ENCODE assay signal across 8 cellular contexts in genomic region chr2:218405365-218406208, GRCh38. TPM values are rescaled to one million over a fixed set of nuclear protein-coding genes. Genes with fewer than 3 reads are reported as not detected.
A peak's percentile ranks its signal among the peaks of the same experiment; 100 is the strongest.
DNase-seq lines count a peak whose midpoint lies in the region; ATAC-seq and TF ChIP-seq lines count a peak whose summit lies in the region.

No MANE protein-coding gene starts in this region.

- ATAC-seq in GM18519 (IDR thresholded peaks at IDR 0.05; ENCODE audit: low FRiP score, unreplicated experiment) (peak; percentile 14), HG02885 (IDR thresholded peaks at IDR 0.05; ENCODE audit: poor library complexity, unreplicated experiment) (peak; percentile 17)

- peak overlapping the region; percentile 91 for H3K27ac ChIP-seq in VCaP

- DNase-seq in foreskin melanocyte (peak; percentile 9), retina (peak; percentile 68), mesenteric fat pad (ENCODE audit: low spot score) (no peak), GM10266 (ENCODE audit: extremely low spot score) (no peak), H4 (ENCODE audit: low spot score) (no peak)

- TF ChIP-seq CTCF in VCaP (conservative IDR thresholded peaks at IDR 0.05) (no peak), GM10266 (IDR thresholded peaks at IDR 0.05; ENCODE audit: control insufficient read depth, insufficient read depth, low read depth, missing control alignments) (no peak)

RNA-seq across cellular contexts. Expression of gene CTDSP1, which starts 5.9 kb away (rescaled TPM):
- 123 TPM for total RNA-seq in mesenteric fat pad
- total RNA-seq in H4 (2014; rRNA removed; shearing (Covaris generic)), result 19.7 and 34.1 TPM in 2 replicates

RNA-seq across cellular contexts. Expression of gene VIL1, which starts 13.3 kb away (rescaled TPM):
- total RNA-seq in mesenteric fat pad, result 0.55 TPM
- total RNA-seq in H4 (2014; rRNA removed; shearing (Covaris generic)), result not detected in 2 replicates

RNA-seq across cellular contexts. Expression of gene SLC11A1, which starts 23.5 kb away (rescaled TPM):
- total RNA-seq in mesenteric fat pad, result 122 TPM
- 0.04 and 0.10 TPM in 2 replicates for total RNA-seq in H4 (2014; rRNA removed; shearing (Covaris generic))

RNA-seq across cellular contexts. Expression of gene CATIP, which starts 48.9 kb away (rescaled TPM):
- total RNA-seq in mesenteric fat pad, result not detected
- total RNA-seq in H4 (2014; rRNA removed; shearing (Covaris generic)), result not detected in 2 replicates

Comparison
In these comparisons a context has a peak if more than half of its experiments do, and no peak if none do; other contexts are left out.
1. DNase-seq: peak in foreskin melanocyte (single experiment) and retina (single experiment); none in mesenteric fat pad (single experiment), GM10266 (single experiment) and H4 (single experiment).
2. RNA of gene SLC11A1, which starts 23.5 kb away (total RNA-seq): 122 TPM in mesenteric fat pad (single experiment); 0.04 to 0.10 TPM in H4; every median in the first group is over 100 times any median in the second.